10 cellular contexts compared by ENCODE assay signal in the genomic region with DNA sequence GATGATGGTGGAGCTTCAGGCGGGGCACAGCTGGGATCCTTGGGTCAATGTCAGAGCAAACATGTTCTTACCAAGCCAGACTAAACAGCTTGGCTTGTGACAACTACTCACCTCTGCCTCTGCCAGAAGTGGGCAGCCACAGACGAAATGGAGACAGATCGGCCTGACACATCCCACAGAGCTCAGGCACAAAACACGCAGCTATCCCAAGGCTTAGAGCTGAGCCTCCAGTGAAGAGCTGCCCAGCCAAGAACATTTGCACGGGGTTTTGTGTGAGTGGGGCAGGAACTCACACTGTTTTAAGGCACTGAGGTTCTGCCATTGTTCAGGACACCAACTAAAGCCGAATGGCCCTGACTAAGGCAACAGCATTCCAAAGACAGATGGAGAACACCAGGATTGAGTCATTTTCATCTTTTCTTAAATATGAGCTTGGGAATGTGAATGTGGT. TPM values are rescaled to one million over a fixed set of nuclear protein-coding genes. Genes with fewer than 3 reads are reported as not detected.
A peak's percentile ranks its signal among the peaks of the same experiment; 100 is the strongest.
DNase-seq lines count a peak whose midpoint lies in the region; ATAC-seq, FAIRE-seq and TF ChIP-seq lines count a peak whose summit lies in the region.
"Had no signal": no experiment of that assay in that cellular context is flagged by ENCODE, and none has a peak within 500 bp of the region (broad histone marks: within the 10 kb centered on the region; RNA-seq: fewer than 3 reads in every experiment).

No MANE protein-coding gene starts in this region.

- POLR2A ChIA-PET in HepG2 (lab: Yijun Ruan, JAX) = no interaction called here

- H3K9ac ChIP-seq in liver (ENCODE audit: low read depth in 1 of 2, low read length in 2 of 2) (no peak overlapping the region), HepG2 (ENCODE audit: insufficient read depth, low read depth, low read length) (no peak overlapping the region)

- no peaks in the 10 kb centered on the region for H4K20me1 ChIP-seq in HepG2 (ENCODE audit: insufficient read depth, low read length)

- no peak for TF ChIP-seq POLR2A in HepG2 (IDR thresholded peaks at IDR 0.05; ENCODE audit: insufficient read depth in 1 of 2, low read depth in 2 of 2, low read length in 2 of 2)
- no peak for TF ChIP-seq POLR2A in body of pancreas (IDR thresholded peaks at IDR 0.05)

- TF ChIP-seq EP300 in HepG2 (IDR thresholded peaks at IDR 0.05; ENCODE audit: low read depth in 2 of 2, low read length in 2 of 2) (no peak), HepG2 (CRISPR knock-in tag; IDR thresholded peaks at IDR 0.05; ENCODE audit: borderline replicate concordance) (no peak)

- no peak for TF ChIP-seq RAD21 in liver (IDR thresholded peaks at IDR 0.05)
- no peak for TF ChIP-seq RAD21 in HepG2 (CRISPR knock-in tag; IDR thresholded peaks at IDR 0.05)

- H3K27me3 ChIP-seq in liver (ENCODE audit: control insufficient read depth in 4 of 4, insufficient read depth in 4 of 4, low read length in 3 of 4) (peaks cover 0 to 5% (median 0%) of the 10 kb centered on the region in 4 donors), HepG2 (ENCODE audit: control insufficient read depth in 1 of 2, insufficient read depth in 2 of 2, low read length in 2 of 2) (peaks cover 3 to 45% of the 10 kb centered on the region in 2 experiments; a peak in 4 of 5 replicates), body of pancreas (no peaks in the 10 kb centered on the region), pancreas (no peaks in the 10 kb centered on the region)

- TF ChIP-seq CTCF in liver (IDR thresholded peaks at IDR 0.05; ENCODE audit: low read depth, low read length, missing input control) (no peak), HepG2 (CRISPR knock-in tag; IDR thresholded peaks at IDR 0.05) (no peak), body of pancreas (IDR thresholded peaks at IDR 0.05) (no peak), pancreas (IDR thresholded peaks at IDR 0.05) (no peak)

- no peak overlapping the region for H2AFZ ChIP-seq in HepG2 (ENCODE audit: low read length)

- no peaks in the 10 kb centered on the region for H3K79me2 ChIP-seq in HepG2 (ENCODE audit: insufficient read depth, low read length)

- no peaks in the 10 kb centered on the region for H3K36me3 Mint-ChIP-seq in stimulated activated naive B cell treated with anti-CD40 and anti-IgM and Interleukin-4, amounts not matched to agents 10 μg/mL and 1 μg/mL and 100 μg/mL, for 72 hours

- no peak overlapping the region for H3K27ac Mint-ChIP-seq in stimulated activated naive B cell treated with anti-CD40 and anti-IgM and Interleukin-4, amounts not matched to agents 10 μg/mL and 1 μg/mL and 100 μg/mL, for 72 hours

- H3K4me1 Mint-ChIP-seq in stimulated activated naive B cell treated with anti-CD40 and anti-IgM and Interleukin-4, amounts not matched to agents 10 μg/mL and 1 μg/mL and 100 μg/mL, for 72 hours = no peaks in the 10 kb centered on the region

- ATAC-seq in HepG2 = no peak
- ATAC-seq in body of pancreas = no peak
- ATAC-seq in stimulated activated naive B cell treated with anti-CD40 and anti-IgM and Interleukin-4, amounts not matched to agents 10 μg/mL and 1 μg/mL and 100 μg/mL, for 72 hours (replicated peaks) = no peak
- no peak for ATAC-seq in pancreas
- ATAC-seq in GM21786 (IDR thresholded peaks at IDR 0.05; ENCODE audit: unreplicated experiment) = no peak

- in situ Hi-C loops in HepG2 (cut with HindIII; ENCODE audit: extremely low pct_ligation_motif_present, low pct_unique_long_range_greater_than_20kb) = no loop called here

- H3K4me2 ChIP-seq in HepG2 (ENCODE audit: low read depth, low read length) = no peak overlapping the region

- peaks cover 0 to 3% of the 10 kb centered on the region in 2 donors for H3K9me3 Mint-ChIP-seq in stimulated activated naive B cell treated with anti-CD40 and anti-IgM and Interleukin-4, amounts not matched to agents 10 μg/mL and 1 μg/mL and 100 μg/mL, for 72 hours

- CTCF ChIA-PET in HepG2 (lab: Yijun Ruan, JAX; ENCODE audit: low intra/inter-chr PET ratio, low total read pairs) = no interaction called here

- H3K9me3 ChIP-seq in liver (ENCODE audit: control insufficient read depth in 4 of 4, low read length in 3 of 4) (peaks cover 0 to 6% (median 2%) of the 10 kb centered on the region in 4 donors), HepG2 (ENCODE audit: low read length) (no peaks in the 10 kb centered on the region), body of pancreas (no peaks in the 10 kb centered on the region), pancreas (no peaks in the 10 kb centered on the region)

- H3K27ac ChIP-seq in liver (ENCODE audit: low read depth in 1 of 2, low read length in 2 of 2) = peak overlapping the region; percentile 48 to 81
- H3K27ac ChIP-seq in HepG2 (ENCODE audit: extremely low read length, insufficient read depth, low read length) = no peak overlapping the region
- peak overlapping the region; percentile 99 for H3K27ac ChIP-seq in epithelial cell of prostate
- H3K27ac ChIP-seq in body of pancreas = peak overlapping the region in 1 of 4 donors; percentile 32
- no peak overlapping the region for H3K27ac ChIP-seq in pancreas
- H3K27ac ChIP-seq: C4-2B had no signal

- BruUV-seq in HepG2 (replicated peaks; lab: Mats Ljungman, UMichigan) = no TSS peak

- H3K4me3 ChIP-seq in liver (ENCODE audit: low read depth in 1 of 3, low read length in 3 of 3) (no peak overlapping the region), HepG2 (replicated peaks in 1 of 3; ENCODE audit: insufficient read depth in 1 of 3, low read depth in 2 of 3, low read length in 3 of 3) (no peak overlapping the region), body of pancreas (no peak overlapping the region), pancreas (no peak overlapping the region)

- DNase-seq in HepG2 (ENCODE audit: low spot score) = no peak
- no peak for DNase-seq in epithelial cell of prostate (ENCODE audit: low read depth, low spot score)
- DNase-seq in myocyte (ENCODE audit: low read depth) = peak; percentile 88
- DNase-seq in body of pancreas = no peak
- DNase-seq in stimulated activated naive B cell treated with anti-CD40 and anti-IgM and Interleukin-4, amounts not matched to agents 10 μg/mL and 1 μg/mL and 100 μg/mL, for 72 hours = no peak
- no peak for DNase-seq in pancreas
- DNase-seq: activated T-cell treated with anti-CD3 and anti-CD28 coated beads, Interleukin-2, amount 50 U/mL, for 48 hours had no signal

- FAIRE-seq in HepG2 (lab: Jason Lieb, UNC) (no peak), pancreas (lab: Jason Lieb, UNC) (no peak)

- H3K4me1 ChIP-seq in liver (ENCODE audit: control insufficient read depth in 4 of 4, insufficient read depth in 4 of 4, low read length in 3 of 4) (peaks cover 0 to 2% (median 0%) of the 10 kb centered on the region in 4 donors), HepG2 (ENCODE audit: insufficient read depth, low read length) (no peaks in the 10 kb centered on the region), body of pancreas (peaks cover 21% of the 10 kb centered on the region), pancreas (peaks cover 0 to 2% (median 0%) of the 10 kb centered on the region in 3 donors)

- 62% methylated on average over 6 of the region's 6 CpGs for WGBS in liver
- 19% methylated on average over 5 of the region's 6 CpGs for WGBS in HepG2 (ENCODE audit: low lambda C conversion rate)
- 77 to 78% methylated on average over 4 to 6 of the region's 6 CpGs for WGBS in body of pancreas, 2 donors
- 70 to 76% methylated on average over 6 of the region's 6 CpGs for WGBS in pancreas, 2 donors

- no peak overlapping the region for H3K4me3 Mint-ChIP-seq in stimulated activated naive B cell treated with anti-CD40 and anti-IgM and Interleukin-4, amounts not matched to agents 10 μg/mL and 1 μg/mL and 100 μg/mL, for 72 hours

- H3K36me3 ChIP-seq in liver (ENCODE audit: control insufficient read depth in 4 of 4, insufficient read depth in 3 of 4, low read depth in 1 of 4, low read length in 3 of 4) (no peaks in the 10 kb centered on the region), HepG2 (replicated peaks in 1 of 2; ENCODE audit: control insufficient read depth in 1 of 2, insufficient read depth in 2 of 2, low read length in 2 of 2) (no peaks in the 10 kb centered on the region), body of pancreas (replicated peaks in 1 of 2; ENCODE audit: insufficient read depth in 1 of 2, low read depth in 2 of 2) (no peaks in the 10 kb centered on the region), pancreas (no peaks in the 10 kb centered on the region)

- H3K27me3 Mint-ChIP-seq in stimulated activated naive B cell treated with anti-CD40 and anti-IgM and Interleukin-4, amounts not matched to agents 10 μg/mL and 1 μg/mL and 100 μg/mL, for 72 hours = peaks cover 0 to 6% of the 10 kb centered on the region in 2 donors

- intact Hi-C loops in HepG2 (cut with micrococcal nuclease; ENCODE audit: unreplicated experiment) = no loop called here
- intact Hi-C loops in body of pancreas (cut with DNase I) = no loop called here
- intact Hi-C loops in pancreas (cut with DNase I) = no loop called here

RNA-seq across cellular contexts. Expression of gene PXDN, which starts 12.8 kb away (rescaled TPM):
- total RNA-seq in liver (10 to 100 TPM; 19.1 to 21.5 TPM), HepG2 (2016; rRNA removed; fragmentation: Illumina TruSeq; extraction: Trizol) (not detected in 2 replicates), myocyte (52.7 and 69.3 TPM in 2 replicates), body of pancreas (10 to 100 TPM in 1 of 2 donors, 1 to 10 TPM in 1; 7.0 to 41.9 TPM), pancreas (10 to 100 TPM in 1 of 6 donors, 1 to 10 TPM in 5; 2.0 to 21.1 (median 4.6) TPM)
- polyA plus RNA-seq in liver (10 to 100 TPM in 1 of 2 donors, 1 to 10 TPM in 1; 4.2 to 14.7 TPM), HepG2 (2011; rRNA removed) (not detected in 2 replicates), pancreas (1 to 10 TPM; 2.6 to 4.7 TPM)
- total RNA-seq in HepG2 (2016; cell fraction: cytosol; rRNA removed; fragmentation: Illumina TruSeq; extraction: Trizol; ENCODE audit: low read depth) = not detected in 2 replicates
- not detected in 2 replicates for total RNA-seq in HepG2 (2016; cell fraction: insoluble cytoplasmic fraction; rRNA removed; fragmentation: Illumina TruSeq; extraction: Trizol)
- total RNA-seq in HepG2 (2016; cell fraction: membrane; rRNA removed; fragmentation: Illumina TruSeq; extraction: Trizol) = not detected in 2 replicates
- not detected in 2 replicates for total RNA-seq in HepG2 (2016; cell fraction: nucleus; rRNA removed; fragmentation: Illumina TruSeq; extraction: Trizol)
- polyA plus RNA-seq in HepG2 (2011; cell fraction: cytosol; rRNA removed) = 0.04 TPM in 1 of 2 replicates, not detected in the other
- polyA plus RNA-seq in HepG2 (2011; cell fraction: nucleus; rRNA removed) = not detected in 2 replicates
- not detected in 2 replicates for polyA plus RNA-seq in HepG2 (2012)
- not detected in 2 replicates for polyA plus RNA-seq in HepG2 (2016; cell fraction: cytosol; fragmentation: Illumina TruSeq; extraction: Trizol; ENCODE audit: low read depth)
- polyA plus RNA-seq in HepG2 (2016; cell fraction: insoluble cytoplasmic fraction; fragmentation: Illumina TruSeq; extraction: Trizol; ENCODE audit: low read depth) = not detected in 2 replicates
- not detected in 2 replicates for polyA plus RNA-seq in HepG2 (2016; cell fraction: membrane; fragmentation: Illumina TruSeq; extraction: Trizol; ENCODE audit: low read depth)
- polyA plus RNA-seq in HepG2 (2016; cell fraction: nucleus; fragmentation: Illumina TruSeq; extraction: Trizol; ENCODE audit: insufficient read depth, low read depth) = not detected in 2 replicates
- polyA minus RNA-seq in HepG2 (2011; rRNA and poly(A)+ RNA removed; ENCODE audit: low replicate concordance) = 8.0 TPM in 1 of 2 replicates, not detected in the other
- polyA minus RNA-seq in HepG2 (2011; cell fraction: cytosol; rRNA and poly(A)+ RNA removed) = 0.53 TPM in 1 of 2 replicates, not detected in the other
- 0.26 TPM in 1 of 2 replicates, not detected in the other for polyA minus RNA-seq in HepG2 (2011; cell fraction: nucleus; rRNA and poly(A)+ RNA removed)
- polyA plus RNA-seq in myocyte (2012) = 212 TPM

Comparison
In these comparisons a context has a peak if more than half of its experiments do, and no peak if none do; other contexts are left out.
1. H3K27ac ChIP-seq: peak in liver (2 of 2) and epithelial cell of prostate (single experiment); none in HepG2 (single experiment) and pancreas (0 of 4).